Comparison of ENCODE assay signal across 12 cellular contexts in genomic region chr9:20835364-20836286, GRCh38.
DNase-seq lines count a peak whose midpoint lies in the region; ATAC-seq and TF ChIP-seq lines count a peak whose summit lies in the region.
"Had no signal": no experiment of that assay in that cellular context is flagged by ENCODE, and none has a peak within 500 bp of the region (broad histone marks: within the 10 kb centered on the region; RNA-seq: fewer than 3 reads in every experiment).

No MANE protein-coding gene starts in this region.

- CTCF ChIA-PET in PC-9 (lab: Charles Lee) = no interaction called here

- H3K36me3 ChIP-seq in PC-9 (ENCODE audit: low read depth) (no peaks in the 10 kb centered on the region), osteoblast (ENCODE audit: insufficient read depth, low read length) (no peaks in the 10 kb centered on the region)
- H3K36me3 ChIP-seq: HAP-1 had no signal

- H3K9me3 ChIP-seq in PC-9 (ENCODE audit: insufficient read depth, low read depth) = no peaks in the 10 kb centered on the region
- no peaks in the 10 kb centered on the region for H3K9me3 ChIP-seq in osteoblast (ENCODE audit: low read depth, low read length)
- H3K9me3 ChIP-seq: HAP-1 had no signal

- no peaks in the 10 kb centered on the region for H4K20me1 ChIP-seq in PC-9 (ENCODE audit: insufficient read depth)
- H4K20me1 ChIP-seq in osteoblast (ENCODE audit: insufficient read depth, low read length) = no peaks in the 10 kb centered on the region

- intact Hi-C loops in PC-9 (cut with micrococcal nuclease; ENCODE audit: unreplicated experiment) (no loop called here), sciatic nerve (cut with DNase I) (no loop called here)

- H3K4me3 ChIP-seq in PC-9 = no peak overlapping the region
- no peak overlapping the region for H3K4me3 ChIP-seq in fibroblast of pulmonary artery (replicated peaks; ENCODE audit: low read depth, low read length)
- no peak overlapping the region for H3K4me3 ChIP-seq in osteoblast (ENCODE audit: insufficient read depth, low read length)
- H3K4me3 ChIP-seq: HAP-1 had no signal

- H3F3A ChIP-seq in PC-9 (ENCODE audit: insufficient read depth, low read depth) = peaks cover 7% of the 10 kb centered on the region; the same call in 1 of the 2 replicates

- H3K79me2 ChIP-seq in PC-9 (ENCODE audit: low read depth) (no peaks in the 10 kb centered on the region), osteoblast (ENCODE audit: insufficient read depth, low read length) (no peaks in the 10 kb centered on the region)

- BruUV-seq in PC-9 (replicated peaks; lab: Mats Ljungman, UMichigan) = no TSS peak

- POLR2A ChIA-PET in PC-9 (lab: Charles Lee; ENCODE audit: unreplicated experiment) = interaction anchor here (0.7 kb wide), 1 partner anchor 151 kb away, joined by 3 read pairs; no protein-coding TSS in a partner anchor

- H3K4me1 ChIP-seq in PC-9 (replicated peaks; ENCODE audit: insufficient read depth) (peaks cover 15% of the 10 kb centered on the region), osteoblast (ENCODE audit: insufficient read depth, low read length) (peaks cover 10% of the 10 kb centered on the region)

- H2AFZ ChIP-seq in PC-9 (no peak overlapping the region), osteoblast (ENCODE audit: low read length) (no peak overlapping the region)

- H3K27me3 ChIP-seq in PC-9 (ENCODE audit: insufficient read depth, low read depth) (no peaks in the 10 kb centered on the region), osteoblast (ENCODE audit: insufficient read depth, low read length) (no peaks in the 10 kb centered on the region)

- H3K4me2 ChIP-seq in PC-9 = peak overlapping the region; percentile 9
- H3K4me2 ChIP-seq in osteoblast (ENCODE audit: insufficient read depth, low read length) = no peak overlapping the region

- ATAC-seq in HG02610 (IDR thresholded peaks at IDR 0.05; ENCODE audit: unreplicated experiment) (peak; percentile 51), sciatic nerve (peak; percentile 87), GM21528 (IDR thresholded peaks at IDR 0.05; ENCODE audit: low FRiP score, unreplicated experiment) (no peak), GM21526 (IDR thresholded peaks at IDR 0.05; ENCODE audit: low FRiP score, unreplicated experiment) (no peak)

- TF ChIP-seq CTCF in PC-9 (conservative IDR thresholded peaks at IDR 0.05) = no peak
- TF ChIP-seq CTCF in fibroblast of pulmonary artery (IDR thresholded peaks at IDR 0.05; ENCODE audit: low read length, missing control alignments) = no peak
- TF ChIP-seq CTCF in osteoblast (IDR thresholded peaks at IDR 0.05; ENCODE audit: extremely low read depth, low read depth, low read length) = no peak

- no peaks in the 10 kb centered on the region for H3K9me2 ChIP-seq in PC-9 (ENCODE audit: insufficient read depth)

- H3K27ac ChIP-seq in PC-9 (peak overlapping the region; percentile 24), osteoblast (ENCODE audit: low read depth, low read length) (no peak overlapping the region)
- H3K27ac ChIP-seq: HL-60 had no signal

- DNase-seq in PC-9 (peak; percentile 2 to 39), fibroblast of pulmonary artery (ENCODE audit: low read depth) (peak; percentile 27), sciatic nerve (ENCODE audit: low spot score) (no peak), osteoblast (ENCODE audit: insufficient read length, low spot score, missing footprints) (no peak)
- DNase-seq: activated CD4-positive, alpha-beta T cell treated with anti-CD3 and anti-CD28 coated beads, Interleukin-2, amount 50 U/mL, for 48 hours; NCI-H2107; stimulated activated CD4-positive, alpha-beta T cell treated with anti-CD3 and anti-CD28 coated beads, Interleukin-2, amount 100 ng/mL, for 24 hours had no signal

Comparison
In these comparisons a context has a peak if more than half of its experiments do, and no peak if none do; other contexts are left out.
1. ATAC-seq: peak in HG02610 (single experiment) and sciatic nerve (single experiment); none in GM21528 (single experiment) and GM21526 (single experiment).
2. DNase-seq: peak in PC-9 (2 of 2) and fibroblast of pulmonary artery (single experiment); none in sciatic nerve (single experiment) and osteoblast (single experiment).